ENCODE assay signal across 16 cellular contexts in genomic region chr12:76073561-76073960, GRCh38. TPM values are rescaled to one million over a fixed set of nuclear protein-coding genes. Genes with fewer than 3 reads are reported as not detected.
DNase-seq lines count a peak whose midpoint lies in the region; ATAC-seq and TF ChIP-seq lines count a peak whose summit lies in the region.
"Had no signal": no experiment of that assay in that cellular context is flagged by ENCODE, and none has a peak within 500 bp of the region (broad histone marks: within the 10 kb centered on the region; RNA-seq: fewer than 3 reads in every experiment).

No MANE protein-coding gene starts in this region.

- H3K27ac ChIP-seq in GM23338 (ENCODE audit: low read depth) (peak overlapping the region; percentile 28; the same call in 1 of the 2 replicates), transverse colon (no peak overlapping the region)
- H3K27ac ChIP-seq: A549 had no signal

- H2AFZ ChIP-seq in GM23338: no peak overlapping the region

- no peak for TF ChIP-seq EP300 in transverse colon (IDR thresholded peaks at IDR 0.05; ENCODE audit: low read depth)

- H3K27ac Mint-ChIP-seq in activated naive CD8-positive, alpha-beta T cell: peak overlapping the region; percentile 41
- H3K27ac Mint-ChIP-seq in activated naive CD8-positive, alpha-beta T cell treated with anti-CD3 and anti-CD28 coated beads for 36 hours: no peak overlapping the region
- H3K27ac Mint-ChIP-seq in Caco-2 (ENCODE audit: unreplicated experiment): peak overlapping the region; percentile 14
- no peak overlapping the region for H3K27ac Mint-ChIP-seq in GM23338
- peak overlapping the region; percentile 1 for H3K27ac Mint-ChIP-seq in chondrocyte (ENCODE audit: unreplicated experiment)
- H3K27ac Mint-ChIP-seq: CD8-positive, alpha-beta T cell had no signal

- no peak for TF ChIP-seq CTCF in Caco-2 (IDR thresholded peaks at IDR 0.05; ENCODE audit: insufficient read depth in 1 of 2, low read depth in 1 of 2, low read length in 1 of 2, severe bottlenecking in 1 of 2, unreplicated experiment in 1 of 2)
- TF ChIP-seq CTCF in GM23338 (conservative IDR thresholded peaks at IDR 0.05; ENCODE audit: low read depth in 2 of 2): no peak
- no peak for TF ChIP-seq CTCF in chondrocyte (IDR thresholded peaks at IDR 0.05)
- no peak for TF ChIP-seq CTCF in transverse colon (IDR thresholded peaks at IDR 0.05)
- TF ChIP-seq CTCF in BE2C (IDR thresholded peaks at IDR 0.05; ENCODE audit: low read depth, low read length): no peak

- H3K4me3 ChIP-seq in Caco-2 (ENCODE audit: low read depth, low read length): no peak overlapping the region
- no peak overlapping the region for H3K4me3 ChIP-seq in GM23338
- H3K4me3 ChIP-seq in transverse colon: no peak overlapping the region
- no peak overlapping the region for H3K4me3 ChIP-seq in BE2C (ENCODE audit: low read depth, low read length)
- H3K4me3 ChIP-seq: A549 had no signal

- H3K9me3 ChIP-seq in Caco-2 (no peaks in the 10 kb centered on the region), transverse colon (peaks cover 0 to 2% of the 10 kb centered on the region in 2 donors), BE2C (no peaks in the 10 kb centered on the region)
- H3K9me3 ChIP-seq: A549 had no signal

- H3K36me3 ChIP-seq in Caco-2 (ENCODE audit: control insufficient read depth, insufficient read depth, low read length): no peaks in the 10 kb centered on the region; the same call in 1 of the 2 replicates
- H3K36me3 ChIP-seq in GM23338 (ENCODE audit: insufficient read depth): 0 out of 2 replicates have a peak, but pooled peaks cover 4% of the 10 kb centered on the region
- H3K36me3 ChIP-seq in transverse colon: no peaks in the 10 kb centered on the region
- H3K36me3 ChIP-seq in BE2C: peaks cover 50% of the 10 kb centered on the region

- H4K20me1 ChIP-seq in GM23338 (replicated peaks; ENCODE audit: insufficient read depth): peaks cover 86% of the 10 kb centered on the region

- no peaks in the 10 kb centered on the region for H3F3A ChIP-seq in GM23338 (replicated peaks; ENCODE audit: low read depth)

- no peaks in the 10 kb centered on the region for H3K27me3 Mint-ChIP-seq in activated naive CD8-positive, alpha-beta T cell
- H3K27me3 Mint-ChIP-seq in activated naive CD8-positive, alpha-beta T cell treated with anti-CD3 and anti-CD28 coated beads for 36 hours: no peaks in the 10 kb centered on the region
- H3K27me3 Mint-ChIP-seq in Caco-2 (ENCODE audit: insufficient read depth, unreplicated experiment) (no peaks in the 10 kb centered on the region), GM23338 (ENCODE audit: insufficient read depth, low read depth, poor library complexity) (peaks cover 5% of the 10 kb centered on the region), chondrocyte (ENCODE audit: low read depth) (no peaks in the 10 kb centered on the region)

- CTCF ChIA-PET in Caco-2 (lab: Charles Lee): no interaction called here

- no TSS peak for BruUV-seq in Caco-2 (replicated peaks; lab: Mats Ljungman, UMichigan)

- H3K27me3 ChIP-seq in Caco-2 (replicated peaks; ENCODE audit: control insufficient read depth, insufficient read depth, low read length): no peaks in the 10 kb centered on the region
- no peaks in the 10 kb centered on the region for H3K27me3 ChIP-seq in GM23338 (ENCODE audit: insufficient read depth)
- H3K27me3 ChIP-seq in transverse colon: no peaks in the 10 kb centered on the region
- H3K27me3 ChIP-seq in BE2C: no peaks in the 10 kb centered on the region

- H3K9me3 Mint-ChIP-seq in activated naive CD8-positive, alpha-beta T cell (ENCODE audit: low read depth): peaks cover 4% of the 10 kb centered on the region
- H3K9me3 Mint-ChIP-seq in activated naive CD8-positive, alpha-beta T cell treated with anti-CD3 and anti-CD28 coated beads for 36 hours: peaks cover 4% of the 10 kb centered on the region
- H3K9me3 Mint-ChIP-seq in Caco-2 (ENCODE audit: unreplicated experiment) (peaks cover 10% of the 10 kb centered on the region), GM23338 (no peaks in the 10 kb centered on the region), chondrocyte (ENCODE audit: low read depth) (peaks cover 4% of the 10 kb centered on the region)
- H3K9me3 Mint-ChIP-seq: H9 had no signal

- no peak overlapping the region for H3K4me3 Mint-ChIP-seq in activated naive CD8-positive, alpha-beta T cell
- H3K4me3 Mint-ChIP-seq in activated naive CD8-positive, alpha-beta T cell treated with anti-CD3 and anti-CD28 coated beads for 36 hours: no peak overlapping the region
- no peak overlapping the region for H3K4me3 Mint-ChIP-seq in Caco-2 (ENCODE audit: unreplicated experiment)
- H3K4me3 Mint-ChIP-seq in GM23338: no peak overlapping the region
- H3K4me3 Mint-ChIP-seq in chondrocyte (ENCODE audit: unreplicated experiment): no peak overlapping the region
- H3K4me3 Mint-ChIP-seq: CD14-positive monocyte; CD8-positive, alpha-beta T cell had no signal

- intact Hi-C loops in Caco-2 (cut with micrococcal nuclease; ENCODE audit: unreplicated experiment) (no loop called here), transverse colon (cut with DNase I; ENCODE audit: low total_unique reads) (no loop called here)

- no peak for ATAC-seq in GM23338
- ATAC-seq: A549; CD8-positive, alpha-beta T cell; HepG2 had no signal

- peaks cover 83% of the 10 kb centered on the region for H3K4me1 Mint-ChIP-seq in activated naive CD8-positive, alpha-beta T cell (ENCODE audit: low read depth)
- H3K4me1 Mint-ChIP-seq in activated naive CD8-positive, alpha-beta T cell treated with anti-CD3 and anti-CD28 coated beads for 36 hours: peaks cover 55% of the 10 kb centered on the region
- H3K4me1 Mint-ChIP-seq in Caco-2 (ENCODE audit: low read depth, unreplicated experiment): peaks cover 41% of the 10 kb centered on the region
- H3K4me1 Mint-ChIP-seq in GM23338: peaks cover 63% of the 10 kb centered on the region
- peaks cover 61% of the 10 kb centered on the region for H3K4me1 Mint-ChIP-seq in chondrocyte (ENCODE audit: low read depth)

- H3K4me2 ChIP-seq in GM23338: no peak overlapping the region
- H3K4me2 ChIP-seq: A549 had no signal

- peaks cover 29% of the 10 kb centered on the region for H3K36me3 Mint-ChIP-seq in activated naive CD8-positive, alpha-beta T cell
- H3K36me3 Mint-ChIP-seq in activated naive CD8-positive, alpha-beta T cell treated with anti-CD3 and anti-CD28 coated beads for 36 hours: peaks cover 62% of the 10 kb centered on the region
- peaks cover 54% of the 10 kb centered on the region for H3K36me3 Mint-ChIP-seq in Caco-2 (ENCODE audit: insufficient read depth, unreplicated experiment)
- H3K36me3 Mint-ChIP-seq in GM23338 (ENCODE audit: low read depth): peaks cover 42% of the 10 kb centered on the region
- H3K36me3 Mint-ChIP-seq in chondrocyte (ENCODE audit: low read depth): peaks cover 17% of the 10 kb centered on the region

- H3K79me2 ChIP-seq in GM23338 (replicated peaks; ENCODE audit: insufficient read depth): peaks cover 100% of the 10 kb centered on the region

- H3K4me1 ChIP-seq in Caco-2 (peaks cover 7% of the 10 kb centered on the region), GM23338 (ENCODE audit: insufficient read depth) (peaks cover 72% of the 10 kb centered on the region), transverse colon (peaks cover 0 to 4% (median 0%) of the 10 kb centered on the region in 4 donors), BE2C (peaks cover 13% of the 10 kb centered on the region)

- TF ChIP-seq POLR2A in transverse colon (IDR thresholded peaks at IDR 0.05): no peak

- POLR2A ChIA-PET in Caco-2 (lab: Charles Lee): no interaction called here

- in situ Hi-C loops in transverse colon (cut with MboI; ENCODE audit: low pct_ligation_motif_present in 1 of 4, low pct_unique_long_range_greater_than_20kb in 1 of 4, low sequenced_read_pairs in 3 of 4): no loop called here

- H3K9me2 ChIP-seq in GM23338 (ENCODE audit: insufficient read depth): no peaks in the 10 kb centered on the region

- DNase-seq in activated naive CD8-positive, alpha-beta T cell treated with anti-CD3 and anti-CD28 coated beads for 36 hours: no peak
- DNase-seq in Caco-2 (no peak), GM23338 (ENCODE audit: low spot score) (no peak), chondrocyte (ENCODE audit: low spot score) (no peak), transverse colon (no peak), BE2C (no peak)
- DNase-seq: CD8-positive, alpha-beta T cell; COR-L47; DND-41; GDM1; GOT3; H9 had no signal

TF ChIP-seq in GM23338, 12 proteins besides CTCF, POLR2A, EP300 and RAD21:
- no peak for TF ChIP-seq EZH2 (IDR thresholded peaks at IDR 0.05; ENCODE audit: low read depth, unreplicated experiment)
- no peak for TF ChIP-seq ZNF114 (CRISPR knock-in tag; IDR thresholded peaks at IDR 0.05)
- TF ChIP-seq NANOG (IDR thresholded peaks at IDR 0.05; ENCODE audit: borderline replicate concordance): no peak
- no peak for TF ChIP-seq JUNB (IDR thresholded peaks at IDR 0.05; ENCODE audit: unreplicated experiment)
- no peak for TF ChIP-seq ZNF331 (CRISPR knock-in tag; IDR thresholded peaks at IDR 0.05; ENCODE audit: low read depth)

RNA-seq across cellular contexts. Expression of gene NAP1L1, which starts 10.9 kb away (rescaled TPM):
- 1,000 to 10,000 TPM; 1,148 to 1,176 TPM for total RNA-seq in activated naive CD8-positive, alpha-beta T cell treated with anti-CD3 and anti-CD28 coated beads for 36 hours
- 696 and 711 TPM in 2 replicates for total RNA-seq in Caco-2 (2022)
- 658 and 693 TPM in 2 replicates for total RNA-seq in GM23338 (2014; rRNA removed; shearing (Covaris generic))
- 996 and 999 TPM in 2 replicates for polyA plus RNA-seq in GM23338 (2016; fragmentation: Nextera tagmentation; extraction: Ambion mirVana)
- total RNA-seq in chondrocyte: 386 to 418 TPM (median 410 TPM) in 3 replicates
- total RNA-seq in transverse colon: 100 to 1,000 TPM in 3 of 4 donors, 10 to 100 TPM in 1; 78.9 to 191 (median 150) TPM
- polyA plus RNA-seq in BE2C (2012; ENCODE audit: insufficient read depth, insufficient read length, low read depth): 156 TPM

RNA-seq across cellular contexts. Expression of gene PHLDA1, which starts 42.0 kb away (rescaled TPM):
- total RNA-seq in activated naive CD8-positive, alpha-beta T cell treated with anti-CD3 and anti-CD28 coated beads for 36 hours: 10 to 100 TPM; 41.5 to 41.9 TPM
- 46.2 and 47.2 TPM in 2 replicates for total RNA-seq in Caco-2 (2022)
- total RNA-seq in GM23338 (2014; rRNA removed; shearing (Covaris generic)): 19.3 and 21.6 TPM in 2 replicates
- polyA plus RNA-seq in GM23338 (2016; fragmentation: Nextera tagmentation; extraction: Ambion mirVana): 11.6 and 11.7 TPM in 2 replicates
- 4.5 to 14.0 TPM (median 12.1 TPM) in 3 replicates for total RNA-seq in chondrocyte
- total RNA-seq in transverse colon: 1 to 10 TPM; 4.2 to 8.4 (median 7.0) TPM
- polyA plus RNA-seq in BE2C (2012; ENCODE audit: insufficient read depth, insufficient read length, low read depth): 42.2 TPM

Comparison
In these comparisons a context has a peak if more than half of its experiments do, and no peak if none do; other contexts are left out.
1. H3K27ac Mint-ChIP-seq: peak in activated naive CD8-positive, alpha-beta T cell (single experiment), Caco-2 (single experiment) and chondrocyte (single experiment); none in activated naive CD8-positive, alpha-beta T cell treated with anti-CD3 and anti-CD28 coated beads for 36 hours (single experiment) and GM23338 (single experiment).